ENCODE assay signal across 18 cellular contexts in genomic region chr12:31765931-31766330, GRCh38.
"Had no signal": no experiment of that assay in that cellular context is flagged by ENCODE, and none has a peak within 500 bp of the region (broad histone marks: within the 10 kb centered on the region; RNA-seq: fewer than 3 reads in every experiment).

No MANE protein-coding gene starts in this region.

- ATAC-seq: activated CD8-positive, alpha-beta memory T cell treated with anti-CD3 and anti-CD28 coated beads, Interleukin-2, amount 10 ng/mL, durations not matched to agents 7 days and 5 days; gastroesophageal sphincter; heart right ventricle; left ventricle myocardium superior; WTC11 had no signal

- DNase-seq: activated CD4-positive, alpha-beta memory T cell treated with anti-CD3 and anti-CD28 coated beads, Interleukin-2, amount 10 ng/mL, durations not matched to agents 7 days and 5 days; activated CD4-positive, alpha-beta T cell treated with anti-CD3 and anti-CD28 coated beads for 48 hours; activated CD8-positive, alpha-beta memory T cell treated with anti-CD3 and anti-CD28 coated beads, Interleukin-2, amount 10 ng/mL, durations not matched to agents 7 days and 5 days; activated naive CD4-positive, alpha-beta T cell; aorta; brain microvascular endothelial cell; central memory CD4-positive, alpha-beta T cell; heart right ventricle; left ventricle myocardium superior; retina; stimulated activated naive CD4-positive, alpha-beta T cell; T-helper 2 cell had no signal

- FAIRE-seq: colon, TTC549 had no signal

- H3K27ac ChIP-seq: brain microvascular endothelial cell, gastroesophageal sphincter, heart right ventricle had no signal

- H3K27me3 Mint-ChIP-seq: activated CD4-positive, alpha-beta memory T cell treated with anti-CD3 and anti-CD28 coated beads, Interleukin-2, amount 10 ng/mL, durations not matched to agents 7 days and 5 days; activated CD8-positive, alpha-beta memory T cell treated with anti-CD3 and anti-CD28 coated beads, Interleukin-2, amount 10 ng/mL, durations not matched to agents 7 days and 5 days; memory B cell had no signal

- H3K4me3 ChIP-seq: gastroesophageal sphincter, heart right ventricle had no signal

- H3K27me3 ChIP-seq: brain microvascular endothelial cell, gastroesophageal sphincter, heart right ventricle had no signal

- H3K36me3 ChIP-seq: brain microvascular endothelial cell, gastroesophageal sphincter, heart right ventricle had no signal

- H3K4me1 Mint-ChIP-seq: neural crest cell, WTC11 had no signal

- H3K4me1 ChIP-seq: gastroesophageal sphincter, heart right ventricle had no signal

- H3K4me3 Mint-ChIP-seq: activated CD4-positive, alpha-beta memory T cell treated with anti-CD3 and anti-CD28 coated beads, Interleukin-2, amount 10 ng/mL, durations not matched to agents 7 days and 5 days; activated CD8-positive, alpha-beta memory T cell treated with anti-CD3 and anti-CD28 coated beads, Interleukin-2, amount 10 ng/mL, durations not matched to agents 7 days and 5 days; memory B cell; neural crest cell; WTC11 had no signal

- H3K27ac Mint-ChIP-seq: activated CD4-positive, alpha-beta memory T cell treated with anti-CD3 and anti-CD28 coated beads, Interleukin-2, amount 10 ng/mL, durations not matched to agents 7 days and 5 days; activated CD8-positive, alpha-beta memory T cell treated with anti-CD3 and anti-CD28 coated beads, Interleukin-2, amount 10 ng/mL, durations not matched to agents 7 days and 5 days; memory B cell; WTC11 had no signal
